Comparison of ENCODE assay signal across 1 cellular context in the genomic region with DNA sequence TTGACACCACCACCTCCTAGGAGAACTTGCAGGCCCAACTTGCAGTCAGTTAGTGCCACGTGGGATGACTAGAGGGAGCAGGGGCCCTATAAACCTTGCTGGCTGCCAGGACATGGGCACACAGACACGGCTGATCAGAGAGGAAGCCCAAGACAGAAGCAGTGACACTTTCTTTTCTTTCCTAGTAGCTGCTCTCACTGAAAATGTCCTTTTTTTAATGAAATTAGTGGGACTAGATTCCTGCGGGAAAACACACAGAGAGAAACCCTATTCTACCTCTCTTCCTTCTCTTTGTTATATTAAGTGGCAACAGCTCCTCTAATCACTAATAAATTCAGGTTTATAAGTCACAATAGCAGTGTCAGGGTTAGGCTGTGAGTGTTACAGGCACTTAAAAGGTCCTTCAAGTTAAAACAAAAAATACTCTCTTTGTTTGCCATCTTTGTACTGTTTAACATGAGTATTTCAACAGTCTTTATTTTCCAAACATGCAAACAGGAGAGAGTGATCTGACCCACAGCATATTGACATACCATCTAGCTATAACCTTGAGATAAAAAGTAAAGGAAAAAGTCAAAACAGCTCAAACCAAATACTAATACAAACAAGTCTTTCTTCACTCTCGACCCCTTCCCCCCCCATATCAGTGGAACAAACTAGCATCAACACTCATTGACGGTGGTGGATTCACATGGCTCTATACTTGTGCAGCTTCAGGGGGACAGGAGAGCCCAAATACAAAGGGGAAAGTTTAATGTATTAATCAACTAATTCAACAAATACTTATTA.
TF ChIP-seq lines count a peak whose summit lies in the region.

No MANE protein-coding gene starts in this region.

TF ChIP-seq in H1, 55 proteins besides CTCF, POLR2A, EP300 and RAD21:
- TF ChIP-seq BACH1 (IDR thresholded peaks at IDR 0.05; ENCODE audit: low read length) (no peak), SIRT6 (IDR thresholded peaks at IDR 0.05; ENCODE audit: low read length) (no peak), SP2 (IDR thresholded peaks at IDR 0.05; ENCODE audit: low read length) (no peak), MAFK (IDR thresholded peaks at IDR 0.05; ENCODE audit: low read depth, low read length) (no peak), EGR1 (IDR thresholded peaks at IDR 0.05; ENCODE audit: borderline replicate concordance, low read depth, low read length) (no peak), ASH2L (IDR thresholded peaks at IDR 0.05; ENCODE audit: low read length) (no peak), KDM1A (IDR thresholded peaks at IDR 0.05; ENCODE audit: borderline replicate concordance, low read length) (no peak), SAP30 (IDR thresholded peaks at IDR 0.05; ENCODE audit: insufficient read depth, insufficient replicate concordance, low read length) (no peak), RBBP5 (IDR thresholded peaks at IDR 0.05; ENCODE audit: borderline replicate concordance, low read depth, low read length) (no peak)
- TF ChIP-seq, protein P1, sequence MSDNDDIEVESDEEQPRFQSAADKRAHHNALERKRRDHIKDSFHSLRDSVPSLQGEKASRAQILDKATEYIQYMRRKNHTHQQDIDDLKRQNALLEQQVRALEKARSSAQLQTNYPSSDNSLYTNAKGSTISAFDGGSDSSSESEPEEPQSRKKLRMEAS (IDR thresholded peaks at IDR 0.05): no peak
TF ChIP-seq in H1: peak in this region for 0.
